In genomic region chr19:40704491-40705361, GRCh38 we compare ENCODE assay signal across 26 cellular contexts. TPM values are rescaled to one million over a fixed set of nuclear protein-coding genes. Genes with fewer than 3 reads are reported as not detected.
DNase-seq lines count a peak whose midpoint lies in the region; ATAC-seq, FAIRE-seq and TF ChIP-seq lines count a peak whose summit lies in the region.
"Had no signal": no experiment of that assay in that cellular context is flagged by ENCODE, and none has a peak within 500 bp of the region (broad histone marks: within the 10 kb centered on the region; RNA-seq: fewer than 3 reads in every experiment).

No MANE protein-coding gene starts in this region.

- TF ChIP-seq CTCF in MCF 10A (IDR thresholded peaks at IDR 0.05; ENCODE audit: unreplicated experiment) (no peak), breast epithelium (IDR thresholded peaks at IDR 0.05) (no peak), A549 (IDR thresholded peaks at IDR 0.05) (no peak), neural progenitor cell (IDR thresholded peaks at IDR 0.05) (no peak)

- no peak overlapping the region for H3K27ac ChIP-seq in breast epithelium
- no peak overlapping the region for H3K27ac ChIP-seq in A549
- H3K27ac ChIP-seq in neural progenitor cell, result no peak overlapping the region
- H3K27ac ChIP-seq: BLaER1 treated with 17β-estradiol and CSF1 and Interleukin-3, amounts not matched to agents 10 nM and 100 nM; PC-9 had no signal

- no peaks in the 10 kb centered on the region for H3K79me2 ChIP-seq in neural progenitor cell (ENCODE audit: low read depth)

- H3K27me3 ChIP-seq in breast epithelium, result no peaks in the 10 kb centered on the region
- no peaks in the 10 kb centered on the region for H3K27me3 ChIP-seq in neural progenitor cell
- H3K27me3 ChIP-seq: BLaER1 treated with 17β-estradiol and CSF1 and Interleukin-3, amounts not matched to agents 10 nM and 100 nM had no signal

- H3K9me3 ChIP-seq in breast epithelium (no peaks in the 10 kb centered on the region), A549 (no peaks in the 10 kb centered on the region), neural progenitor cell (ENCODE audit: low read depth) (no peaks in the 10 kb centered on the region)
- H3K9me3 ChIP-seq: BLaER1 treated with 17β-estradiol and CSF1 and Interleukin-3, amounts not matched to agents 10 nM and 100 nM had no signal

- H4K20me1 ChIP-seq in neural progenitor cell (ENCODE audit: low read depth), result no peaks in the 10 kb centered on the region
- H4K20me1 ChIP-seq: BLaER1 treated with 17β-estradiol and CSF1 and Interleukin-3, amounts not matched to agents 10 nM and 100 nM had no signal

- H3K36me3 Mint-ChIP-seq in MCF 10A (ENCODE audit: insufficient read depth, unreplicated experiment), result peaks cover 90% of the 10 kb centered on the region
- peaks cover 28% of the 10 kb centered on the region for H3K36me3 Mint-ChIP-seq in neural progenitor cell
- peaks cover 39% of the 10 kb centered on the region for H3K36me3 Mint-ChIP-seq in activated CD4-positive, alpha-beta T cell treated with anti-CD3 and anti-CD28 coated beads, Interleukin-2, amount 10 ng/mL, durations not matched to agents 24 days and 14 days (ENCODE audit: low read depth)

- CTCF ChIA-PET in MCF 10A (lab: Yijun Ruan, JAX) (interaction anchor here (0.6 to 1.4 kb wide), 4 partner anchors 12 to 94 kb away, joined by 3 to 4 read pairs (median 3); partner anchors contain the start of gene EGLN2), A549 (lab: Yijun Ruan, JAX) (interaction anchor here (0.6 to 11.7 kb wide), 10 partner anchors 9 to 94 kb away, joined by 3 to 178 read pairs (median 4); partner anchors contain the start of genes EGLN2 and NUMBL)

- no peak overlapping the region for H3K4me2 ChIP-seq in A549
- no peak overlapping the region for H3K4me2 ChIP-seq in neural progenitor cell
- H3K4me2 ChIP-seq: BLaER1 treated with 17β-estradiol and CSF1 and Interleukin-3, amounts not matched to agents 10 nM and 100 nM; PC-9 had no signal

- no peak for TF ChIP-seq RAD21 in A549 (conservative IDR thresholded peaks at IDR 0.05 in 1 of 2, IDR thresholded peaks at IDR 0.05 in 1 of 2)

- H3K4me3 Mint-ChIP-seq in MCF 10A (ENCODE audit: unreplicated experiment) (no peak overlapping the region), neural progenitor cell (no peak overlapping the region)
- no peak overlapping the region for H3K4me3 Mint-ChIP-seq in activated CD4-positive, alpha-beta T cell treated with anti-CD3 and anti-CD28 coated beads, Interleukin-2, amount 10 ng/mL, durations not matched to agents 24 days and 14 days
- H3K4me3 Mint-ChIP-seq: CD4-positive, alpha-beta T cell had no signal

- no peak for ATAC-seq in A549
- ATAC-seq in HG03045 (IDR thresholded peaks at IDR 0.05; ENCODE audit: unreplicated experiment), result no peak

- H3K4me1 Mint-ChIP-seq in MCF 10A (ENCODE audit: insufficient read depth, unreplicated experiment), result peaks cover 3% of the 10 kb centered on the region
- peaks cover 10% of the 10 kb centered on the region for H3K4me1 Mint-ChIP-seq in neural progenitor cell
- peaks cover 5% of the 10 kb centered on the region for H3K4me1 Mint-ChIP-seq in activated CD4-positive, alpha-beta T cell treated with anti-CD3 and anti-CD28 coated beads, Interleukin-2, amount 10 ng/mL, durations not matched to agents 24 days and 14 days

- H3K27ac Mint-ChIP-seq in MCF 10A (ENCODE audit: low read depth, unreplicated experiment) (peak overlapping the region; percentile 27), neural progenitor cell (peak overlapping the region; percentile 42)
- no peak overlapping the region for H3K27ac Mint-ChIP-seq in activated CD4-positive, alpha-beta T cell treated with anti-CD3 and anti-CD28 coated beads, Interleukin-2, amount 10 ng/mL, durations not matched to agents 24 days and 14 days
- H3K27ac Mint-ChIP-seq: CD4-positive, alpha-beta T cell had no signal

- H3K4me1 ChIP-seq in breast epithelium, result no peaks in the 10 kb centered on the region
- H3K4me1 ChIP-seq in A549, result peaks cover 8% of the 10 kb centered on the region; the same call in 2 of the 3 replicates
- no peaks in the 10 kb centered on the region for H3K4me1 ChIP-seq in neural progenitor cell

- H3F3A ChIP-seq in neural progenitor cell (ENCODE audit: low read depth), result no peaks in the 10 kb centered on the region

- POLR2A ChIA-PET in MCF 10A (lab: Yijun Ruan, JAX), result interaction anchor here (1.2 kb wide), 1 partner anchor 12 kb away, joined by 5 read pairs; the partner anchor contains the start of genes COQ8B and ITPKC
- POLR2A ChIA-PET in A549 (lab: Yijun Ruan, JAX), result interaction anchor here (0.6 to 1.1 kb wide), 4 partner anchors 12 to 545 kb away, joined by 3 to 5 read pairs (median 3); partner anchors contain the start of genes COQ8B and ITPKC

- no peak overlapping the region for H3K9ac ChIP-seq in neural progenitor cell

- TF ChIP-seq EP300 in A549 (IDR thresholded peaks at IDR 0.05), result no peak

- no peak overlapping the region for H2AFZ ChIP-seq in neural progenitor cell (replicated peaks)
- H2AFZ ChIP-seq: PC-9 had no signal

- no peaks in the 10 kb centered on the region for H3K9me3 Mint-ChIP-seq in MCF 10A (ENCODE audit: unreplicated experiment)
- H3K9me3 Mint-ChIP-seq in neural progenitor cell, result no peaks in the 10 kb centered on the region
- H3K9me3 Mint-ChIP-seq in activated CD4-positive, alpha-beta T cell treated with anti-CD3 and anti-CD28 coated beads, Interleukin-2, amount 10 ng/mL, durations not matched to agents 24 days and 14 days, result no peaks in the 10 kb centered on the region
- H3K9me3 Mint-ChIP-seq: CD4-positive, alpha-beta T cell had no signal

- H3K27me3 Mint-ChIP-seq in MCF 10A (ENCODE audit: insufficient read depth, unreplicated experiment), result no peaks in the 10 kb centered on the region
- H3K27me3 Mint-ChIP-seq in neural progenitor cell (ENCODE audit: insufficient read depth, low read depth), result peaks cover 2% of the 10 kb centered on the region
- no peaks in the 10 kb centered on the region for H3K27me3 Mint-ChIP-seq in activated CD4-positive, alpha-beta T cell treated with anti-CD3 and anti-CD28 coated beads, Interleukin-2, amount 10 ng/mL, durations not matched to agents 24 days and 14 days
- H3K27me3 Mint-ChIP-seq: CD4-positive, alpha-beta T cell had no signal

- intact Hi-C loops in MCF 10A (cut with micrococcal nuclease) (no loop called here), breast epithelium (cut with DNase I; ENCODE audit: low total_unique reads) (no loop called here)
- intact Hi-C loops in activated CD4-positive, alpha-beta T cell treated with anti-CD3 and anti-CD28 coated beads, Interleukin-2, amount 10 ng/mL, durations not matched to agents 24 days and 14 days (cut with micrococcal nuclease), result no loop called here

- H3K36me3 ChIP-seq in breast epithelium, result no peaks in the 10 kb centered on the region
- no peaks in the 10 kb centered on the region for H3K36me3 ChIP-seq in neural progenitor cell

- no peak for DNase-seq in MCF 10A (ENCODE audit: unreplicated experiment)
- no peak for DNase-seq in breast epithelium (ENCODE audit: low spot score in 2 of 2)
- no peak for DNase-seq in A549 (ENCODE audit: low read depth in 1 of 2, low spot score in 1 of 2)
- peak; percentile 8 for DNase-seq in NCI-H69 (lab: John Stamatoyannopoulos, UW)
- DNase-seq in neural progenitor cell (ENCODE audit: low spot score), result no peak
- DNase-seq in activated CD4-positive, alpha-beta T cell treated with anti-CD3 and anti-CD28 coated beads, Interleukin-2, amount 10 ng/mL, durations not matched to agents 24 days and 14 days, result no peak
- DNase-seq: AML-193; CD4-positive, alpha-beta T cell; DMS53; KBM-7; MM.1S; NCI-H1092; NCI-H1417 treated with DMSO at 0.1 percent for 48 hours; NCI-H1694 treated with DMSO at 0.1 percent for 48 hours; NCI-H2171; NCI-H345; NCI-H510A treated with DMSO at 0.1 percent for 48 hours; NCI-H748 treated with DMSO at 0.1 percent for 48 hours; PC-9; SHP77 had no signal

- no TSS peak for BruUV-seq in MCF 10A (replicated peaks; lab: Mats Ljungman, UMichigan)

- TF ChIP-seq POLR2A in breast epithelium (IDR thresholded peaks at IDR 0.05) (no peak), A549 (IDR thresholded peaks at IDR 0.05; ENCODE audit: low read length) (no peak)

- WGBS in A549 (ENCODE audit: missing lambda C conversion rate), result 92% methylated on average over 18 of the region's 18 CpGs

- no peak overlapping the region for H3K4me3 ChIP-seq in breast epithelium
- H3K4me3 ChIP-seq in A549, result no peak overlapping the region
- H3K4me3 ChIP-seq in neural progenitor cell, result no peak overlapping the region
- H3K4me3 ChIP-seq: BLaER1 treated with 17β-estradiol and CSF1 and Interleukin-3, amounts not matched to agents 10 nM and 100 nM; PC-9 had no signal

- FAIRE-seq in A549 (lab: Jason Lieb, UNC), result no peak
- FAIRE-seq: A204.1, D721Med, GM18507, H54 had no signal

RNA-seq across cellular contexts. Expression of gene COQ8B, which starts 12.0 kb away (rescaled TPM):
- total RNA-seq in MCF 10A (2022), result 41.7 and 46.7 TPM in 2 replicates
- 10 to 100 TPM; 28.2 to 50.8 (median 45.7) TPM for total RNA-seq in breast epithelium
- polyA plus RNA-seq in A549 (2011; rRNA removed), result 43.9 and 47.2 TPM in 2 replicates
- 55.5 and 70.2 TPM in 2 replicates for polyA plus RNA-seq in A549 (2012; cell fraction: cytosol; rRNA removed)
- polyA plus RNA-seq in A549 (2012; cell fraction: nucleus; rRNA removed), result 158 and 174 TPM in 2 replicates
- 55.3 to 64.9 TPM (median 63.6 TPM) in 3 replicates for polyA plus RNA-seq in A549 (2017; fragmentation: RNase III; extraction: RNeasy Plus Mini Kit Qiagen cat#74134 plus additional on column Dnase treatment)
- 55.3 TPM in 2 replicates for polyA minus RNA-seq in A549 (2011; rRNA and poly(A)+ RNA removed)
- total RNA-seq in neural progenitor cell (ENCODE audit: low replicate concordance), result 27.7 and 89.7 TPM in 2 replicates
- total RNA-seq in activated CD4-positive, alpha-beta T cell treated with anti-CD3 and anti-CD28 coated beads, Interleukin-2, amount 10 ng/mL, durations not matched to agents 24 days and 14 days, result 32.5 and 33.4 TPM in 2 replicates

RNA-seq across cellular contexts. Expression of gene ITPKC, which starts 12.2 kb away (rescaled TPM):
- 27.1 and 33.2 TPM in 2 replicates for total RNA-seq in MCF 10A (2022)
- total RNA-seq in breast epithelium, result 10 to 100 TPM; 41.8 to 71.6 (median 55.1) TPM
- polyA plus RNA-seq in A549 (2011; rRNA removed), result 6.5 and 8.7 TPM in 2 replicates
- polyA plus RNA-seq in A549 (2012; cell fraction: cytosol; rRNA removed), result 6.6 and 7.7 TPM in 2 replicates
- 10.7 and 10.9 TPM in 2 replicates for polyA plus RNA-seq in A549 (2012; cell fraction: nucleus; rRNA removed)
- polyA plus RNA-seq in A549 (2017; fragmentation: RNase III; extraction: RNeasy Plus Mini Kit Qiagen cat#74134 plus additional on column Dnase treatment), result 7.9 to 8.6 TPM (median 8.1 TPM) in 3 replicates
- polyA minus RNA-seq in A549 (2011; rRNA and poly(A)+ RNA removed), result 13.8 and 14.2 TPM in 2 replicates
- 6.5 and 12.4 TPM in 2 replicates for total RNA-seq in neural progenitor cell (ENCODE audit: low replicate concordance)
- 7.7 and 8.6 TPM in 2 replicates for total RNA-seq in activated CD4-positive, alpha-beta T cell treated with anti-CD3 and anti-CD28 coated beads, Interleukin-2, amount 10 ng/mL, durations not matched to agents 24 days and 14 days

RNA-seq across cellular contexts. Expression of gene NUMBL, which starts 14.3 kb away (rescaled TPM):
- 18.4 and 21.1 TPM in 2 replicates for total RNA-seq in MCF 10A (2022)
- total RNA-seq in breast epithelium, result 10 to 100 TPM; 24.6 to 34.7 (median 30.9) TPM
- polyA plus RNA-seq in A549 (2011; rRNA removed), result 19.4 and 21.1 TPM in 2 replicates
- 41.5 and 47.8 TPM in 2 replicates for polyA plus RNA-seq in A549 (2012; cell fraction: cytosol; rRNA removed)
- polyA plus RNA-seq in A549 (2012; cell fraction: nucleus; rRNA removed), result 114 and 125 TPM in 2 replicates
- 26.6 to 29.7 TPM (median 28.7 TPM) in 3 replicates for polyA plus RNA-seq in A549 (2017; fragmentation: RNase III; extraction: RNeasy Plus Mini Kit Qiagen cat#74134 plus additional on column Dnase treatment)
- 13.8 and 13.9 TPM in 2 replicates for polyA minus RNA-seq in A549 (2011; rRNA and poly(A)+ RNA removed)
- total RNA-seq in neural progenitor cell (ENCODE audit: low replicate concordance), result 6.4 and 19.8 TPM in 2 replicates
- 18.9 and 24.2 TPM in 2 replicates for total RNA-seq in activated CD4-positive, alpha-beta T cell treated with anti-CD3 and anti-CD28 coated beads, Interleukin-2, amount 10 ng/mL, durations not matched to agents 24 days and 14 days

RNA-seq across cellular contexts. Expression of gene ACTMAP, which starts 45.6 kb away (rescaled TPM):
- total RNA-seq in MCF 10A (2022) (19.3 and 21.2 TPM in 2 replicates), breast epithelium (1 to 10 TPM; 2.6 to 3.2 (median 2.9) TPM), neural progenitor cell (ENCODE audit: low replicate concordance) (1.9 and 4.3 TPM in 2 replicates)
- polyA plus RNA-seq in A549 (2011; rRNA removed) (7.8 and 11.7 TPM in 2 replicates), A549 (2017; fragmentation: RNase III; extraction: RNeasy Plus Mini Kit Qiagen cat#74134 plus additional on column Dnase treatment) (14.1 to 18.5 TPM (median 14.8 TPM) in 3 replicates)
- polyA plus RNA-seq in A549 (2012; cell fraction: cytosol; rRNA removed), result 13.0 and 16.7 TPM in 2 replicates
- 40.2 and 46.1 TPM in 2 replicates for polyA plus RNA-seq in A549 (2012; cell fraction: nucleus; rRNA removed)
- 13.9 and 15.5 TPM in 2 replicates for polyA minus RNA-seq in A549 (2011; rRNA and poly(A)+ RNA removed)
- total RNA-seq in activated CD4-positive, alpha-beta T cell treated with anti-CD3 and anti-CD28 coated beads, Interleukin-2, amount 10 ng/mL, durations not matched to agents 24 days and 14 days, result 8.6 and 9.4 TPM in 2 replicates

RNA-seq across cellular contexts. Expression of gene SNRPA, which starts 46.3 kb away (rescaled TPM):
- total RNA-seq in MCF 10A (2022) (108 and 160 TPM in 2 replicates), breast epithelium (10 to 100 TPM; 41.6 to 52.8 (median 52.1) TPM), neural progenitor cell (ENCODE audit: low replicate concordance) (112 and 179 TPM in 2 replicates)
- polyA plus RNA-seq in A549 (2011; rRNA removed) (235 and 236 TPM in 2 replicates), A549 (2017; fragmentation: RNase III; extraction: RNeasy Plus Mini Kit Qiagen cat#74134 plus additional on column Dnase treatment) (141 to 155 TPM (median 143 TPM) in 3 replicates)
- 265 and 288 TPM in 2 replicates for polyA plus RNA-seq in A549 (2012; cell fraction: cytosol; rRNA removed)
- polyA plus RNA-seq in A549 (2012; cell fraction: nucleus; rRNA removed), result 267 and 341 TPM in 2 replicates
- 390 and 504 TPM in 2 replicates for polyA minus RNA-seq in A549 (2011; rRNA and poly(A)+ RNA removed)
- 268 and 273 TPM in 2 replicates for total RNA-seq in activated CD4-positive, alpha-beta T cell treated with anti-CD3 and anti-CD28 coated beads, Interleukin-2, amount 10 ng/mL, durations not matched to agents 24 days and 14 days
